In genomic region chr6:55182016-55182650, GRCh38 we compare ENCODE assay signal across 24 cellular contexts. TPM values are rescaled to one million over a fixed set of nuclear protein-coding genes. Genes with fewer than 3 reads are reported as not detected.
DNase-seq lines count a peak whose midpoint lies in the region; ATAC-seq and TF ChIP-seq lines count a peak whose summit lies in the region.
"Had no signal": no experiment of that assay in that cellular context is flagged by ENCODE, and none has a peak within 500 bp of the region (broad histone marks: within the 10 kb centered on the region; RNA-seq: fewer than 3 reads in every experiment).

No MANE protein-coding gene starts in this region.

- in situ Hi-C loops in KBM-7 (cut with MboI; ENCODE audit: low pct_unique_long_range_greater_than_20kb, low sequenced_read_pairs), result no loop called here
- in situ Hi-C loops in GM13977 (cut with MboI; ENCODE audit: low pct_unique_long_range_greater_than_20kb, low sequenced_read_pairs, unreplicated experiment), result no loop called here

- no peaks in the 10 kb centered on the region for H3K9me3 Mint-ChIP-seq in chondrocyte (ENCODE audit: low read depth)
- H3K9me3 Mint-ChIP-seq: activated CD4-positive, alpha-beta memory T cell treated with anti-CD3 and anti-CD28 coated beads, Interleukin-2, amount 10 ng/mL, durations not matched to agents 7 days and 5 days had no signal

- H3K4me3 ChIP-seq in AG10803 (ENCODE audit: low read length), result no peak overlapping the region
- H3K4me3 ChIP-seq: stomach, tibial artery had no signal

- DNase-seq in AG10803 (ENCODE audit: low read depth) (peak; percentile 8), KBM-7 (peak; percentile 81), NOMO-1 treated with dmso at 0.1 percent for 144 hours (lab: John Stamatoyannopoulos, UW; ENCODE audit: unreplicated experiment) (peak; percentile 24), chondrocyte (ENCODE audit: low spot score) (peak; percentile 47), NAMALWA (ENCODE audit: low spot score) (no peak), left lobe of liver (ENCODE audit: low spot score) (no peak), NCI-H146 treated with DMSO at 0.1 percent for 48 hours (lab: John Stamatoyannopoulos, UW; ENCODE audit: unreplicated experiment) (no peak), GM13977 (ENCODE audit: low spot score) (no peak)
- DNase-seq: activated CD4-positive, alpha-beta memory T cell treated with anti-CD3 and anti-CD28 coated beads, Interleukin-2, amount 10 ng/mL, durations not matched to agents 7 days and 5 days; activated naive CD8-positive, alpha-beta T cell treated with anti-CD3 and anti-CD28 coated beads for 36 hours; BE2C; cerebellar nuclear complex; COR-L47; DND-41; H7; mesenchymal stem cell; NCI-H1694 treated with DMSO at 0.1 percent for 48 hours; PC-3; stomach; tibial artery had no signal

- no peaks in the 10 kb centered on the region for H3K4me1 Mint-ChIP-seq in chondrocyte (ENCODE audit: low read depth)
- H3K4me1 Mint-ChIP-seq: activated CD4-positive, alpha-beta memory T cell treated with anti-CD3 and anti-CD28 coated beads, Interleukin-2, amount 10 ng/mL, durations not matched to agents 7 days and 5 days; activated naive CD8-positive, alpha-beta T cell treated with anti-CD3 and anti-CD28 coated beads for 36 hours had no signal

- ATAC-seq in left lobe of liver, result no peak
- ATAC-seq: HepG2, PC-3, Right ventricle myocardium inferior had no signal

- H3K27me3 Mint-ChIP-seq in chondrocyte (ENCODE audit: low read depth), result peaks cover 5% of the 10 kb centered on the region
- H3K27me3 Mint-ChIP-seq: activated CD4-positive, alpha-beta memory T cell treated with anti-CD3 and anti-CD28 coated beads, Interleukin-2, amount 10 ng/mL, durations not matched to agents 7 days and 5 days; activated naive CD8-positive, alpha-beta T cell treated with anti-CD3 and anti-CD28 coated beads for 36 hours had no signal

- no peak overlapping the region for H3K4me3 Mint-ChIP-seq in chondrocyte (ENCODE audit: unreplicated experiment)
- H3K4me3 Mint-ChIP-seq: activated CD4-positive, alpha-beta memory T cell treated with anti-CD3 and anti-CD28 coated beads, Interleukin-2, amount 10 ng/mL, durations not matched to agents 7 days and 5 days; activated naive CD8-positive, alpha-beta T cell treated with anti-CD3 and anti-CD28 coated beads for 36 hours had no signal

- TF ChIP-seq CTCF in AG10803 (conservative IDR thresholded peaks at IDR 0.05; ENCODE audit: low read length) (no peak), chondrocyte (IDR thresholded peaks at IDR 0.05) (no peak), GM13977 (IDR thresholded peaks at IDR 0.05; ENCODE audit: extremely low read depth, insufficient read depth, missing control alignments) (no peak)

- H3K27ac Mint-ChIP-seq in chondrocyte (ENCODE audit: unreplicated experiment), result no peak overlapping the region
- H3K27ac Mint-ChIP-seq: activated CD4-positive, alpha-beta memory T cell treated with anti-CD3 and anti-CD28 coated beads, Interleukin-2, amount 10 ng/mL, durations not matched to agents 7 days and 5 days; activated naive CD8-positive, alpha-beta T cell treated with anti-CD3 and anti-CD28 coated beads for 36 hours; progenitor cell of endocrine pancreas had no signal

- H3K36me3 Mint-ChIP-seq in chondrocyte (ENCODE audit: low read depth), result no peaks in the 10 kb centered on the region
- H3K36me3 Mint-ChIP-seq: activated naive CD8-positive, alpha-beta T cell treated with anti-CD3 and anti-CD28 coated beads for 36 hours had no signal

RNA-seq across cellular contexts. Expression of gene HCRTR2, which starts 7.8 kb away (rescaled TPM):
- not detected in 3 replicates for total RNA-seq in chondrocyte
- total RNA-seq in left lobe of liver, result not detected
- total RNA-seq: activated CD4-positive, alpha-beta memory T cell treated with anti-CD3 and anti-CD28 coated beads, Interleukin-2, amount 10 ng/mL, durations not matched to agents 7 days and 5 days; activated naive CD8-positive, alpha-beta T cell treated with anti-CD3 and anti-CD28 coated beads for 36 hours; endothelial cell of umbilical vein; HepG2; PC-3; progenitor cell of endocrine pancreas; Right ventricle myocardium inferior; stomach had no signal

Comparison
In these comparisons a context has a peak if more than half of its experiments do, and no peak if none do; other contexts are left out.
1. DNase-seq: peak in AG10803 (single experiment), KBM-7 (single experiment), NOMO-1 treated with dmso at 0.1 percent for 144 hours (single experiment) and chondrocyte (single experiment); none in NAMALWA (single experiment), left lobe of liver (single experiment), NCI-H146 treated with DMSO at 0.1 percent for 48 hours (single experiment) and GM13977 (single experiment).